In genomic region chr3:107598926-107599754, GRCh38 we compare ENCODE assay signal across 8 cellular contexts.
DNase-seq lines count a peak whose midpoint lies in the region; ATAC-seq and TF ChIP-seq lines count a peak whose summit lies in the region.

No MANE protein-coding gene starts in this region.

- H3K4me1 Mint-ChIP-seq in CD14-positive monocyte: peaks cover 43% of the 10 kb centered on the region

- H3K9me3 Mint-ChIP-seq in CD14-positive monocyte: peaks cover 0 to 3% (median 0%) of the 10 kb centered on the region in 7 donors

- H3K9me3 ChIP-seq in SK-N-SH: no peaks in the 10 kb centered on the region
- peaks cover 0 to 3% of the 10 kb centered on the region in 2 donors for H3K9me3 ChIP-seq in right atrium auricular region

- peak overlapping the region; percentile 61 for H3K9ac ChIP-seq in SK-N-SH
- H3K9ac ChIP-seq in rectal smooth muscle tissue (ENCODE audit: low read length): no peak overlapping the region

- H3K9me2 ChIP-seq in SK-N-SH: no peaks in the 10 kb centered on the region

- peak overlapping the region; percentile 68 to 83 for H3K4me3 Mint-ChIP-seq in CD14-positive monocyte

- peak; percentile 89 for ATAC-seq in GM19328 (IDR thresholded peaks at IDR 0.05; ENCODE audit: unreplicated experiment)
- peak; percentile 89 for ATAC-seq in HG03439 (IDR thresholded peaks at IDR 0.05; ENCODE audit: unreplicated experiment)

- no peak for TF ChIP-seq EP300 in SK-N-SH (IDR thresholded peaks at IDR 0.05; ENCODE audit: borderline replicate concordance in 1 of 2, low read depth in 1 of 2, low read length in 1 of 2)

- H3F3A ChIP-seq in SK-N-SH (replicated peaks; ENCODE audit: insufficient read depth): no peaks in the 10 kb centered on the region

- peaks cover 4 to 7% of the 10 kb centered on the region in 2 experiments; a peak in 3 of 4 replicates for H3K4me1 ChIP-seq in SK-N-SH (ENCODE audit: control insufficient read depth in 1 of 2, insufficient read depth in 2 of 2, low read depth in 1 of 2, low read length in 1 of 2)
- peaks cover 0 to 36% of the 10 kb centered on the region in 2 donors for H3K4me1 ChIP-seq in right atrium auricular region
- H3K4me1 ChIP-seq in rectal smooth muscle tissue (ENCODE audit: control insufficient read depth, insufficient read depth, low read length): peaks cover 1% of the 10 kb centered on the region

- H3K27ac Mint-ChIP-seq in CD14-positive monocyte: peak overlapping the region; percentile 44 to 88 (median 71)

- POLR2A ChIA-PET in SK-N-SH (lab: Yijun Ruan, JAX): interaction anchor here (0.8 kb wide), 1 partner anchor 168 kb away, joined by 3 read pairs; no protein-coding TSS in a partner anchor

- H3K4me3 ChIP-seq in SK-N-SH (ENCODE audit: low read depth in 2 of 2, low read length in 1 of 2) (peak overlapping the region; percentile 21 to 56), right atrium auricular region (peak overlapping the region; percentile 27 to 42), rectal smooth muscle tissue (ENCODE audit: low read length) (peak overlapping the region; percentile 54)

- H3K27ac ChIP-seq in SK-N-SH (ENCODE audit: low read depth in 2 of 2, low read length in 1 of 2) (peak overlapping the region; percentile 66 to 72), adipose tissue (ENCODE audit: low read depth, low read length) (peak overlapping the region; percentile 63), right atrium auricular region (peak overlapping the region; percentile 85 to 87), rectal smooth muscle tissue (ENCODE audit: low read depth, low read length) (peak overlapping the region; percentile 63)

- DNase-seq in CD14-positive monocyte (ENCODE audit: low spot score): peak; percentile 64
- peak; percentile 36 for DNase-seq in SK-N-SH
- no peak for DNase-seq in right atrium auricular region (ENCODE audit: low spot score)
- DNase-seq in NCI-H446 treated with DMSO at 0.1 percent for 48 hours (lab: John Stamatoyannopoulos, UW): no peak

- H4K20me1 ChIP-seq in SK-N-SH (ENCODE audit: insufficient read depth): no peaks in the 10 kb centered on the region

- peaks cover 3% of the 10 kb centered on the region in 2 donors for H3K36me3 Mint-ChIP-seq in CD14-positive monocyte

- peak overlapping the region; percentile 82 for H2AFZ ChIP-seq in SK-N-SH (ENCODE audit: low read depth)

- H3K27me3 ChIP-seq in SK-N-SH (ENCODE audit: insufficient read depth): no peaks in the 10 kb centered on the region
- no peaks in the 10 kb centered on the region for H3K27me3 ChIP-seq in right atrium auricular region
- H3K27me3 ChIP-seq in rectal smooth muscle tissue (ENCODE audit: control insufficient read depth, insufficient read depth, low read length): no peaks in the 10 kb centered on the region

- peak overlapping the region; percentile 79 for H3K4me2 ChIP-seq in SK-N-SH

- H3K79me2 ChIP-seq in SK-N-SH (ENCODE audit: insufficient read depth): 0 out of 2 replicates have a peak, but pooled peaks cover 4% of the 10 kb centered on the region

- H3K27me3 Mint-ChIP-seq in CD14-positive monocyte (ENCODE audit: low read depth in 3 of 3): no peaks in the 10 kb centered on the region

- TF ChIP-seq CTCF in CD14-positive monocyte (IDR thresholded peaks at IDR 0.05): no peak
- TF ChIP-seq CTCF in SK-N-SH (IDR thresholded peaks at IDR 0.05): no peak
- TF ChIP-seq CTCF in right atrium auricular region (IDR thresholded peaks at IDR 0.05): no peak

- H3K36me3 ChIP-seq in SK-N-SH (replicated peaks in 1 of 2; ENCODE audit: control insufficient read depth in 1 of 2, insufficient read depth in 2 of 2, low read length in 1 of 2): peaks cover 0 to 8% of the 10 kb centered on the region in 2 experiments
- no peaks in the 10 kb centered on the region for H3K36me3 ChIP-seq in right atrium auricular region
- no peaks in the 10 kb centered on the region for H3K36me3 ChIP-seq in rectal smooth muscle tissue (ENCODE audit: control insufficient read depth, insufficient read depth, low read length)

- CTCF ChIA-PET in SK-N-SH (lab: Yijun Ruan, JAX): interaction anchor here (1.0 to 3.1 kb wide), 5 partner anchors 12 to 363 kb away, joined by 3 to 8 read pairs (median 4); no protein-coding TSS in a partner anchor

- WGBS in SK-N-SH (ENCODE audit: low lambda C conversion rate): 23% methylated on average over 11 of the region's 11 CpGs
- WGBS in adipose tissue, 3 donors: 0 to 13% (median 2%) methylated on average over 11 of the region's 11 CpGs

- intact Hi-C loops in CD14-positive monocyte (cut with micrococcal nuclease): no loop called here

- TF ChIP-seq RAD21 in SK-N-SH (IDR thresholded peaks at IDR 0.05; ENCODE audit: low read length): no peak

TF ChIP-seq in SK-N-SH, 30 proteins besides CTCF, POLR2A, EP300 and RAD21:
- TF ChIP-seq TAF1 (IDR thresholded peaks at IDR 0.05; ENCODE audit: borderline replicate concordance, low read depth, low read length) (no peak), EZH2phosphoT487 (IDR thresholded peaks at IDR 0.05; ENCODE audit: borderline replicate concordance, low read depth) (no peak), SMC3 (IDR thresholded peaks at IDR 0.05; ENCODE audit: low read depth, low read length) (no peak), REST (IDR thresholded peaks at IDR 0.05; ENCODE audit: low read depth, low read length) (no peak)
- TF ChIP-seq, protein P1, sequence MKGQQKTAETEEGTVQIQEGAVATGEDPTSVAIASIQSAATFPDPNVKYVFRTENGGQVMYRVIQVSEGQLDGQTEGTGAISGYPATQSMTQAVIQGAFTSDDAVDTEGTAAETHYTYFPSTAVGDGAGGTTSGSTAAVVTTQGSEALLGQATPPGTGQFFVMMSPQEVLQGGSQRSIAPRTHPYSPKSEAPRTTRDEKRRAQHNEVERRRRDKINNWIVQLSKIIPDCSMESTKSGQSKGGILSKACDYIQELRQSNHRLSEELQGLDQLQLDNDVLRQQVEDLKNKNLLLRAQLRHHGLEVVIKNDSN (IDR thresholded peaks at IDR 0.05; ENCODE audit: borderline replicate concordance, low read depth): no peak

Comparison
In these comparisons a context has a peak if more than half of its experiments do, and no peak if none do; other contexts are left out.
1. DNase-seq: peak in CD14-positive monocyte (single experiment) and SK-N-SH (single experiment); none in right atrium auricular region (single experiment) and NCI-H446 treated with DMSO at 0.1 percent for 48 hours (single experiment).
2. Peak in every context shown above with its lines, with median percentiles within 50 percentile points of each other: H3K27ac ChIP-seq and H3K4me3 ChIP-seq.